ENCODE assay signal across 18 cellular contexts in genomic region chr2:64391940-64392339, GRCh38.
DNase-seq lines count a peak whose midpoint lies in the region; ATAC-seq, FAIRE-seq and TF ChIP-seq lines count a peak whose summit lies in the region.
"Had no signal": no experiment of that assay in that cellular context is flagged by ENCODE, and none has a peak within 500 bp of the region (broad histone marks: within the 10 kb centered on the region; RNA-seq: fewer than 3 reads in every experiment).

No MANE protein-coding gene starts in this region.

- H3K27me3 ChIP-seq in right cardiac atrium (ENCODE audit: control insufficient read depth, insufficient read depth) (no peaks in the 10 kb centered on the region), lower lobe of right lung (ENCODE audit: low read depth) (no peaks in the 10 kb centered on the region), H7 (ENCODE audit: control insufficient read depth, insufficient read depth, low read length) (no peaks in the 10 kb centered on the region)
- H3K27me3 ChIP-seq: BLaER1 treated with 17β-estradiol and CSF1 and Interleukin-3, amounts not matched to agents 10 nM and 100 nM had no signal

- intact Hi-C loops in right cardiac atrium (cut with DNase I) (no loop called here), left cardiac atrium (cut with DNase I) (no loop called here), lower lobe of right lung (cut with DNase I) (no loop called here)

- peak overlapping the region; percentile 59 for H3K27ac Mint-ChIP-seq in progenitor cell of endocrine pancreas

- H3K36me3 ChIP-seq in lower lobe of right lung (no peaks in the 10 kb centered on the region), H7 (replicated peaks; ENCODE audit: control insufficient read depth, insufficient read depth, low read length) (no peaks in the 10 kb centered on the region)
- H3K36me3 ChIP-seq: BLaER1 treated with 17β-estradiol and CSF1 and Interleukin-3, amounts not matched to agents 10 nM and 100 nM had no signal

- H3K36me3 Mint-ChIP-seq in progenitor cell of endocrine pancreas (ENCODE audit: insufficient read depth), result peaks cover 1% of the 10 kb centered on the region

- H3K27me3 Mint-ChIP-seq in progenitor cell of endocrine pancreas, result no peaks in the 10 kb centered on the region

- H3K27ac ChIP-seq in right cardiac atrium (ENCODE audit: low read length) (peak overlapping the region; percentile 59), lower lobe of right lung (no peak overlapping the region)
- H3K27ac ChIP-seq: KMS-11 had no signal

- no peak for DNase-seq in right cardiac atrium
- DNase-seq in left cardiac atrium, result no peak
- DNase-seq in left lobe of liver (ENCODE audit: low spot score), result peak; percentile 65
- DNase-seq in progenitor cell of endocrine pancreas (ENCODE audit: low spot score, unreplicated experiment), result no peak
- DNase-seq in H54 (ENCODE audit: insufficient read length, low spot score), result no peak
- no peak for DNase-seq in lower lobe of right lung
- no peak for DNase-seq in NCI-H1694 (lab: John Stamatoyannopoulos, UW)
- DNase-seq in H7, result no peak
- DNase-seq: DMS 273 treated with DMSO at 0.1 percent for 48 hours, GF-D8, GOT3, NCI-H1436, NCI-H2081 treated with DMSO at 0.1 percent for 48 hours, NCI-H524 had no signal

- TF ChIP-seq POLR2A in H54 (IDR thresholded peaks at IDR 0.05; ENCODE audit: low read depth, low read length), result no peak

- TF ChIP-seq CTCF in progenitor cell of endocrine pancreas (IDR thresholded peaks at IDR 0.05; ENCODE audit: unreplicated experiment) (no peak), lower lobe of right lung (IDR thresholded peaks at IDR 0.05) (no peak)

- peaks cover 14% of the 10 kb centered on the region for H3K9me3 Mint-ChIP-seq in progenitor cell of endocrine pancreas (ENCODE audit: low read depth)

- H3K4me3 ChIP-seq in right cardiac atrium (ENCODE audit: low read length) (no peak overlapping the region), lower lobe of right lung (no peak overlapping the region), H7 (ENCODE audit: insufficient read depth, low read depth, low read length) (no peak overlapping the region)
- H3K4me3 ChIP-seq: BLaER1 treated with 17β-estradiol and CSF1 and Interleukin-3, amounts not matched to agents 10 nM and 100 nM had no signal

- H3K4me1 Mint-ChIP-seq in progenitor cell of endocrine pancreas (ENCODE audit: low read depth), result peaks cover 6% of the 10 kb centered on the region

- FAIRE-seq in H54 (lab: Jason Lieb, UNC), result no peak
- FAIRE-seq: GM12891 had no signal

- peak in 1 of 2 donors; percentile 60 for ATAC-seq in right cardiac atrium
- no peak for ATAC-seq in left cardiac atrium
- peak; percentile 75 for ATAC-seq in left lobe of liver
- ATAC-seq in lower lobe of right lung, result no peak
- ATAC-seq: Panc1 had no signal

- H3K4me3 Mint-ChIP-seq in progenitor cell of endocrine pancreas (ENCODE audit: low read depth), result no peak overlapping the region

- H3K9me3 ChIP-seq in right cardiac atrium (ENCODE audit: control insufficient read depth, low read length) (no peaks in the 10 kb centered on the region), lower lobe of right lung (peaks cover 8% of the 10 kb centered on the region)

- H3K4me1 ChIP-seq in right cardiac atrium (ENCODE audit: control insufficient read depth, insufficient read depth, low read length), result peaks cover 3% of the 10 kb centered on the region
- H3K4me1 ChIP-seq in lower lobe of right lung, result no peaks in the 10 kb centered on the region

- 66% methylated on average over 1 of the region's 1 CpG for WGBS in right cardiac atrium
